Comparison of ENCODE assay signal across 30 cellular contexts in genomic region chr10:129864601-129865126, GRCh38.
A peak's percentile ranks its signal among the peaks of the same experiment; 100 is the strongest.
DNase-seq lines count a peak whose midpoint lies in the region; ATAC-seq and TF ChIP-seq lines count a peak whose summit lies in the region.
"Had no signal": no experiment of that assay in that cellular context is flagged by ENCODE, and none has a peak within 500 bp of the region (broad histone marks: within the 10 kb centered on the region; RNA-seq: fewer than 3 reads in every experiment).

No MANE protein-coding gene starts in this region.

- H3K9me3 ChIP-seq in breast epithelium, result no peaks in the 10 kb centered on the region
- no peaks in the 10 kb centered on the region for H3K9me3 ChIP-seq in BE2C
- no peaks in the 10 kb centered on the region for H3K9me3 ChIP-seq in colonic mucosa
- H3K9me3 ChIP-seq: A549, pancreas, thoracic aorta had no signal

- H3K27ac Mint-ChIP-seq in MCF 10A (ENCODE audit: low read depth, unreplicated experiment), result no peak overlapping the region
- H3K27ac Mint-ChIP-seq: activated CD4-positive, alpha-beta T cell treated with anti-CD3 and anti-CD28 coated beads for 36 hours; activated CD8-positive, alpha-beta T cell treated with anti-CD3 and anti-CD28 coated beads for 36 hours; activated naive CD4-positive, alpha-beta T cell treated with anti-CD3 and anti-CD28 coated beads, Interleukin-2, amount 50 U/mL, for 72 hours; activated T-helper 2 cell treated with anti-CD3 and anti-CD28 coated beads, Interferon-gamma antibody, Interleukin-2, Interleukin-4, amounts not matched to agents 10 μg/mL and 5 μg/mL and 100 μg/mL, durations not matched to agents 14 hours and 24 hours and 36 hours; nephron; T-helper 17 cell had no signal

- no peak for TF ChIP-seq CTCF in MCF 10A (IDR thresholded peaks at IDR 0.05; ENCODE audit: unreplicated experiment)
- TF ChIP-seq CTCF in breast epithelium (IDR thresholded peaks at IDR 0.05), result no peak
- no peak for TF ChIP-seq CTCF in BE2C (IDR thresholded peaks at IDR 0.05; ENCODE audit: low read depth, low read length)
- no peak for TF ChIP-seq CTCF in cardiac fibroblast (IDR thresholded peaks at IDR 0.05; ENCODE audit: low read depth, low read length)
- no peak for TF ChIP-seq CTCF in colonic mucosa (IDR thresholded peaks at IDR 0.05)
- TF ChIP-seq CTCF in dorsolateral prefrontal cortex (IDR thresholded peaks at IDR 0.05 in 54 of 56, conservative IDR thresholded peaks at IDR 0.05 in 2 of 56; ENCODE audit: low read depth in 1 of 56, partially characterized antibody in 56 of 56), result no peak

- CTCF ChIA-PET in MCF 10A (lab: Yijun Ruan, JAX), result interaction anchor here (0.6 to 1.2 kb wide), 3 partner anchors 11 to 202 kb away, joined by 3 to 4 read pairs (median 4); no protein-coding TSS in a partner anchor

- H3K4me1 ChIP-seq in breast epithelium (no peaks in the 10 kb centered on the region), BE2C (peaks cover 17% of the 10 kb centered on the region), colonic mucosa (no peaks in the 10 kb centered on the region)
- H3K4me1 ChIP-seq: A549, pancreas had no signal

- no peak overlapping the region for H3K4me3 Mint-ChIP-seq in MCF 10A (ENCODE audit: unreplicated experiment)
- H3K4me3 Mint-ChIP-seq: activated CD4-positive, alpha-beta T cell treated with anti-CD3 and anti-CD28 coated beads for 36 hours; activated CD8-positive, alpha-beta T cell treated with anti-CD3 and anti-CD28 coated beads for 36 hours; nephron; T-helper 17 cell had no signal

- no peaks in the 10 kb centered on the region for H3K4me1 Mint-ChIP-seq in MCF 10A (ENCODE audit: insufficient read depth, unreplicated experiment)
- H3K4me1 Mint-ChIP-seq: activated CD4-positive, alpha-beta T cell treated with anti-CD3 and anti-CD28 coated beads for 36 hours; T-helper 17 cell had no signal

- H3K9ac ChIP-seq in colonic mucosa (ENCODE audit: low read depth in 2 of 2, low read length in 2 of 2), result no peak overlapping the region

- TF ChIP-seq POLR2A in breast epithelium (IDR thresholded peaks at IDR 0.05), result no peak

- BruUV-seq in MCF 10A (replicated peaks; lab: Mats Ljungman, UMichigan), result no TSS peak

- POLR2A ChIA-PET in MCF 10A (lab: Yijun Ruan, JAX), result no interaction called here

- intact Hi-C loops in MCF 10A (cut with micrococcal nuclease), result no loop called here
- intact Hi-C loops in breast epithelium (cut with DNase I; ENCODE audit: low total_unique reads), result no loop called here
- intact Hi-C loops in colonic mucosa (cut with DNase I), result no loop called here
- intact Hi-C loops in dorsolateral prefrontal cortex (cut with DNase I), result no loop called here

- DNase-seq in MCF 10A (ENCODE audit: unreplicated experiment), result peak; percentile 6
- no peak for DNase-seq in breast epithelium (ENCODE audit: low spot score in 2 of 2)
- peak; percentile 29 for DNase-seq in BE2C
- peak; percentile 41 to 58 for DNase-seq in cardiac fibroblast (ENCODE audit: low read depth in 2 of 2)
- DNase-seq in myocyte (ENCODE audit: low read depth), result peak; percentile 31
- no peak for DNase-seq in colonic mucosa
- no peak for DNase-seq in dorsolateral prefrontal cortex
- DNase-seq: activated CD4-positive, alpha-beta T cell treated with anti-CD3 and anti-CD28 coated beads for 36 hours; activated CD8-positive, alpha-beta memory T cell treated with anti-CD3 and anti-CD28 coated beads, Interleukin-2, amount 50 U/mL, for 48 hours; activated CD8-positive, alpha-beta T cell treated with anti-CD3 and anti-CD28 coated beads for 36 hours; effector memory CD4-positive, alpha-beta T cell; H7; NCI-H1105; NCI-H1930; NCI-H524 treated with DMSO at 0.1 percent for 48 hours; NK-92 treated with Interleukin-12 subunit alpha and Interleukin-12 subunit beta, amount 100 ng/mL, for 24 hours; PC-3; stimulated activated CD4-positive, alpha-beta T cell treated with anti-CD3 and anti-CD28 coated beads, Interleukin-1b, Interleukin-23, amount 100 ng/mL, for 48 hours; stimulated activated naive CD4-positive, alpha-beta T cell treated with Interleukin-2 at 50 U/mL for 16 hours; T-helper 17 cell had no signal

- no peak for ATAC-seq in GM18867 (IDR thresholded peaks at IDR 0.05; ENCODE audit: unreplicated experiment)
- ATAC-seq: A549; activated CD4-positive, alpha-beta T cell treated with anti-CD3 and anti-CD28 coated beads for 36 hours; activated CD8-positive, alpha-beta T cell treated with anti-CD3 and anti-CD28 coated beads for 36 hours; activated naive CD4-positive, alpha-beta T cell treated with anti-CD3 and anti-CD28 coated beads, Interleukin-2, amount 50 U/mL, for 72 hours; K562; pancreas; PC-3; SK-N-SH treated with all-trans-retinoic acid at 6 μM for 48 hours; T-helper 17 cell had no signal

- H3K27me3 ChIP-seq in breast epithelium (no peaks in the 10 kb centered on the region), BE2C (no peaks in the 10 kb centered on the region), colonic mucosa (no peaks in the 10 kb centered on the region), dorsolateral prefrontal cortex (peaks cover 0 to 51% (median 15%) of the 10 kb centered on the region in 45 donors)
- H3K27me3 ChIP-seq: hepatocyte, pancreas had no signal

- H3K36me3 ChIP-seq in breast epithelium, result no peaks in the 10 kb centered on the region
- peaks cover 43% of the 10 kb centered on the region for H3K36me3 ChIP-seq in BE2C
- no peaks in the 10 kb centered on the region for H3K36me3 ChIP-seq in colonic mucosa
- H3K36me3 ChIP-seq: pancreas, thoracic aorta had no signal

- H3K4me3 ChIP-seq in breast epithelium (no peak overlapping the region), BE2C (ENCODE audit: low read depth, low read length) (no peak overlapping the region), cardiac fibroblast (replicated peaks in 1 of 2; ENCODE audit: low read depth in 2 of 2, low read length in 2 of 2) (no peak overlapping the region), colonic mucosa (no peak overlapping the region), dorsolateral prefrontal cortex (no peak overlapping the region)
- H3K4me3 ChIP-seq: A549, hepatocyte, K562, pancreas, thoracic aorta had no signal

- H3K36me3 Mint-ChIP-seq in MCF 10A (ENCODE audit: insufficient read depth, unreplicated experiment), result no peaks in the 10 kb centered on the region
- H3K36me3 Mint-ChIP-seq: activated naive CD4-positive, alpha-beta T cell treated with anti-CD3 and anti-CD28 coated beads, Interleukin-2, amount 50 U/mL, for 72 hours had no signal

- H3K27me3 Mint-ChIP-seq in MCF 10A (ENCODE audit: insufficient read depth, unreplicated experiment), result no peaks in the 10 kb centered on the region
- H3K27me3 Mint-ChIP-seq: activated CD4-positive, alpha-beta T cell treated with anti-CD3 and anti-CD28 coated beads for 36 hours; activated CD8-positive, alpha-beta T cell treated with anti-CD3 and anti-CD28 coated beads for 36 hours had no signal

- no peaks in the 10 kb centered on the region for H3K9me3 Mint-ChIP-seq in MCF 10A (ENCODE audit: unreplicated experiment)
- H3K9me3 Mint-ChIP-seq: activated CD8-positive, alpha-beta T cell treated with anti-CD3 and anti-CD28 coated beads for 36 hours; activated naive CD4-positive, alpha-beta T cell treated with anti-CD3 and anti-CD28 coated beads, Interleukin-2, amount 50 U/mL, for 72 hours; activated T-helper 2 cell treated with anti-CD3 and anti-CD28 coated beads, Interferon-gamma antibody, Interleukin-2, Interleukin-4, amounts not matched to agents 10 μg/mL and 5 μg/mL and 100 μg/mL, durations not matched to agents 14 hours and 24 hours and 36 hours; nephron had no signal

- H3K27ac ChIP-seq in breast epithelium (no peak overlapping the region), colonic mucosa (no peak overlapping the region), dorsolateral prefrontal cortex (no peak overlapping the region)
- H3K27ac ChIP-seq: A549, hepatocyte, pancreas, thoracic aorta had no signal

Comparison
In these comparisons a context has a peak if more than half of its experiments do, and no peak if none do; other contexts are left out.
1. DNase-seq: peak in MCF 10A (single experiment), BE2C (single experiment), cardiac fibroblast (2 of 2) and myocyte (single experiment); none in breast epithelium (0 of 2), colonic mucosa (single experiment) and dorsolateral prefrontal cortex (0 of 10).